Comparison of ENCODE assay signal across 15 cellular contexts in the genomic region with DNA sequence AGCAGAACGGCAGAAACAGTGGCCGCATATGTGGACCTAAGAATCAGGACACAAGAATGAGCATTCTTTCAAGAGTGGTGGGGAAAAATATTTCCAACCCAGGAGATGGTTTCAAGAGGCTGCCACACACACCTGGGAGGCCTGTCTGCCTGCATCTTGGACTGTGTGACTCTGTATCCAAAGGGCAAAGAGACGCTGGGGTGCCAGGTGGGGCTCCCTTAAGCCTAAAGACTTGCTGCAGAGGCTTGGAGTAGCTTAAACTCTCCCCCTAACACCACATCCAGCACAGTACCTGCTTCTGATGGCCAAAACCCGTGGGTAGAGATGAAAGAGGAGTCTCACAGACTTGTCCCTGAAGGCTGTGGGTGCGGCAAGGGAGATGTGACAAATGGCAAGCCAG. TPM values are rescaled to one million over a fixed set of nuclear protein-coding genes. Genes with fewer than 3 reads are reported as not detected.
DNase-seq lines count a peak whose midpoint lies in the region; FAIRE-seq and TF ChIP-seq lines count a peak whose summit lies in the region.
"Had no signal": no experiment of that assay in that cellular context is flagged by ENCODE, and none has a peak within 500 bp of the region (broad histone marks: within the 10 kb centered on the region; RNA-seq: fewer than 3 reads in every experiment).

No MANE protein-coding gene starts in this region.

- peaks cover 0 to 2% of the 10 kb centered on the region in 2 experiments for H4K20me1 ChIP-seq in H1 (replicated peaks in 1 of 2; ENCODE audit: control insufficient read depth in 1 of 2, insufficient read depth in 2 of 2, low read length in 2 of 2)

- peak overlapping the region in 1 of 2 donors; percentile 17 for H3K4me3 ChIP-seq in CD4-positive, alpha-beta memory T cell (ENCODE audit: low read length in 2 of 2)
- H3K4me3 ChIP-seq in H1 (ENCODE audit: extremely low read depth in 1 of 4, insufficient read depth in 2 of 4, low read depth in 3 of 4, low read length in 4 of 4) (no peak overlapping the region), sigmoid colon (peak overlapping the region; percentile 16 to 60 (median 41))
- H3K4me3 ChIP-seq: dorsolateral prefrontal cortex, SJSA1 had no signal

- H3K23me2 ChIP-seq in H1 (ENCODE audit: low read depth, low read length), result no peaks in the 10 kb centered on the region

- no peaks in the 10 kb centered on the region for H3K79me1 ChIP-seq in H1 (ENCODE audit: low read depth, low read length)

- CTCF ChIA-PET in CD4-positive, alpha-beta memory T cell (lab: Charles Lee; ENCODE audit: partially characterized antibody), result interaction anchor here (0.8 to 0.9 kb wide), 2 partner anchors 17 to 99 kb away, joined by 4 to 6 read pairs; no protein-coding TSS in a partner anchor
- CTCF ChIA-PET in H1 (lab: Charles Lee; ENCODE audit: partially characterized antibody), result interaction anchor here (0.9 to 1.7 kb wide), 2 partner anchors 11 to 43 kb away, joined by 3 to 4 read pairs; no protein-coding TSS in a partner anchor

- intact Hi-C loops in CD4-positive, alpha-beta memory T cell (cut with micrococcal nuclease), result no loop called here
- intact Hi-C loops in sigmoid colon (cut with DNase I), result no loop called here

- H3K27ac Mint-ChIP-seq in CD4-positive, alpha-beta memory T cell, result peak overlapping the region; percentile 75 to 94 (median 87)
- peak overlapping the region; percentile 92 to 98 (median 97) for H3K27ac Mint-ChIP-seq in IgD-negative memory B cell

- no peak overlapping the region for H3K23ac ChIP-seq in H1 (ENCODE audit: insufficient read length)

- peak overlapping the region; percentile 44 for H2BK12ac ChIP-seq in H1 (ENCODE audit: low read depth, low read length)

- peaks cover 76% of the 10 kb centered on the region for H3K4me1 ChIP-seq in CD4-positive, alpha-beta memory T cell (ENCODE audit: insufficient read depth, low read length)
- H3K4me1 ChIP-seq in H1 (replicated peaks in 1 of 4; ENCODE audit: control insufficient read depth in 3 of 4, insufficient read depth in 4 of 4, low read length in 3 of 4) (peaks cover 0 to 14% (median 9%) of the 10 kb centered on the region in 4 experiments; a peak in 6 of 7 replicates), sigmoid colon (peaks cover 0 to 59% (median 50%) of the 10 kb centered on the region in 4 donors)

- no peak overlapping the region for H3K4ac ChIP-seq in H1 (replicated peaks; ENCODE audit: insufficient read length, low read depth, low read length)

- TF ChIP-seq POLR2A in H1 (IDR thresholded peaks at IDR 0.05; ENCODE audit: control extremely low read depth in 1 of 2, low read depth in 2 of 2, low read length in 2 of 2), result no peak
- TF ChIP-seq POLR2A in sigmoid colon (IDR thresholded peaks at IDR 0.05), result no peak

- H4K8ac ChIP-seq in H1 (ENCODE audit: extremely low read depth, insufficient read depth, low read length), result 0 out of 2 replicates have a peak overlapping the region, but pooled peaks have one; percentile 22

- no peak overlapping the region for H2BK120ac ChIP-seq in H1 (replicated peaks; ENCODE audit: low read depth, low read length)

- no peak overlapping the region for H3K56ac ChIP-seq in H1 (replicated peaks; ENCODE audit: insufficient read length, low read depth, low read length)

- H4K5ac ChIP-seq in H1 (ENCODE audit: insufficient read length, low read depth, low read length), result no peak overlapping the region

- no peaks in the 10 kb centered on the region for H3K27me3 Mint-ChIP-seq in CD4-positive, alpha-beta memory T cell
- no peaks in the 10 kb centered on the region for H3K27me3 Mint-ChIP-seq in IgD-negative memory B cell

- H3K36me3 Mint-ChIP-seq in CD4-positive, alpha-beta memory T cell, result peaks cover 5 to 7% of the 10 kb centered on the region in 2 donors
- H3K36me3 Mint-ChIP-seq in IgD-negative memory B cell, result peaks cover 11% of the 10 kb centered on the region

- no peak for TF ChIP-seq CTCF in H1 (IDR thresholded peaks at IDR 0.05; ENCODE audit: control extremely low read depth in 1 of 3, insufficient read depth in 1 of 3, low read depth in 1 of 3, low read length in 3 of 3)
- TF ChIP-seq CTCF in sigmoid colon (IDR thresholded peaks at IDR 0.05), result no peak

- no peak for TF ChIP-seq RAD21 in H1 (IDR thresholded peaks at IDR 0.05 in 1 of 2, conservative IDR thresholded peaks at IDR 0.05 in 1 of 2; ENCODE audit: low read depth in 2 of 2, low read length in 2 of 2)

- no peak for FAIRE-seq in H1 (lab: Jason Lieb, UNC)

- H3K4me2 ChIP-seq in H1 (ENCODE audit: insufficient read depth in 1 of 2, low read depth in 2 of 2, low read length in 2 of 2), result no peak overlapping the region

- H4K91ac ChIP-seq in H1 (replicated peaks; ENCODE audit: insufficient read length, low read length), result no peak overlapping the region

- no peaks in the 10 kb centered on the region for H3K9me3 ChIP-seq in CD4-positive, alpha-beta memory T cell (ENCODE audit: control insufficient read depth in 1 of 2, low read length in 2 of 2)
- H3K9me3 ChIP-seq in H1 (ENCODE audit: insufficient read depth in 2 of 2, low read depth in 1 of 2, low read length in 1 of 2), result no peaks in the 10 kb centered on the region
- no peaks in the 10 kb centered on the region for H3K9me3 ChIP-seq in sigmoid colon
- H3K9me3 ChIP-seq: SJSA1 had no signal

- no peak overlapping the region for H3K14ac ChIP-seq in H1 (ENCODE audit: insufficient read length)

- H3K27me3 ChIP-seq in CD4-positive, alpha-beta memory T cell (ENCODE audit: insufficient read depth, low read length), result no peaks in the 10 kb centered on the region
- H3K27me3 ChIP-seq in H1 (replicated peaks in 1 of 4; ENCODE audit: control insufficient read depth in 3 of 4, extremely low read depth in 1 of 4, insufficient read depth in 3 of 4, low read length in 3 of 4), result no peaks in the 10 kb centered on the region; a peak in 2 of 7 replicates
- no peaks in the 10 kb centered on the region for H3K27me3 ChIP-seq in sigmoid colon
- H3K27me3 ChIP-seq: dorsolateral prefrontal cortex, SJSA1 had no signal

- in situ Hi-C loops in KBM-7 (cut with MboI; ENCODE audit: low pct_unique_long_range_greater_than_20kb, low sequenced_read_pairs), result no loop called here

- H2BK5ac ChIP-seq in H1 (ENCODE audit: low read depth, low read length), result peak overlapping the region; percentile 52; the same call in 1 of the 2 replicates

- TF ChIP-seq EP300 in H1 (IDR thresholded peaks at IDR 0.05; ENCODE audit: borderline replicate concordance in 1 of 2, low read depth in 2 of 2, low read length in 2 of 2) (no peak), sigmoid colon (IDR thresholded peaks at IDR 0.05) (no peak)

- no peak overlapping the region for H2BK15ac ChIP-seq in H1 (ENCODE audit: low read length)

- H2AFZ ChIP-seq in H1 (ENCODE audit: low read length), result no peak overlapping the region

- POLR2A ChIA-PET in CD4-positive, alpha-beta memory T cell (lab: Charles Lee; ENCODE audit: partially characterized antibody), result no interaction called here
- POLR2A ChIA-PET in H1 (lab: Charles Lee; ENCODE audit: partially characterized antibody), result interaction anchor here (1.8 kb wide), 1 partner anchor 37 kb away, joined by 4 read pairs; no protein-coding TSS in a partner anchor

- H3K4me3 Mint-ChIP-seq in CD4-positive, alpha-beta memory T cell, result peak overlapping the region; percentile 76 to 91 (median 86)
- peak overlapping the region; percentile 92 to 99 (median 96) for H3K4me3 Mint-ChIP-seq in IgD-negative memory B cell

- H3K9me3 Mint-ChIP-seq in CD4-positive, alpha-beta memory T cell, result peaks cover 0 to 4% (median 0%) of the 10 kb centered on the region in 8 donors
- H3K9me3 Mint-ChIP-seq in IgD-negative memory B cell, result no peaks in the 10 kb centered on the region

- H3K27ac ChIP-seq in CD4-positive, alpha-beta memory T cell (ENCODE audit: low read depth, low read length), result peak overlapping the region; percentile 12
- H3K27ac ChIP-seq in H1 (ENCODE audit: low read depth, low read length) (no peak overlapping the region), sigmoid colon (peak overlapping the region; percentile 79 to 95 (median 84)), substantia nigra (ENCODE audit: low read depth, low read length, poor library complexity, severe bottlenecking) (no peak overlapping the region)
- H3K27ac ChIP-seq: SJSA1 had no signal

- H2BK20ac ChIP-seq in H1 (ENCODE audit: low read length), result 0 out of 2 replicates have a peak overlapping the region, but pooled peaks have one; percentile 34

- peak overlapping the region; percentile 60 for H3K18ac ChIP-seq in H1 (ENCODE audit: extremely low read depth, low read length)

- 82% methylated on average over 5 of the region's 5 CpGs; no CpG with 5 or more reads in 1 of the 2 experiments for WGBS in H1 (ENCODE audit: extremely low coverage in 1 of 2, insufficient coverage in 1 of 2, insufficient read length in 1 of 2, insufficient replicate concordance in 2 of 2, low coverage in 1 of 2, low lambda C conversion rate in 2 of 2, missing lambda C conversion rate in 1 of 2), 2 experiments
- WGBS in sigmoid colon, 2 donors, result 61 to 76% methylated on average over 5 of the region's 5 CpGs

- H2AK5ac ChIP-seq in H1 (ENCODE audit: low read depth, low read length), result peak overlapping the region; percentile 28; the same call in 1 of the 2 replicates

- no peaks in the 10 kb centered on the region for H3K36me3 ChIP-seq in CD4-positive, alpha-beta memory T cell (ENCODE audit: insufficient read depth, low read length)
- H3K36me3 ChIP-seq in H1 (ENCODE audit: control insufficient read depth in 2 of 4, insufficient read depth in 4 of 4, low read length in 3 of 4), result no peaks in the 10 kb centered on the region
- no peaks in the 10 kb centered on the region for H3K36me3 ChIP-seq in sigmoid colon
- H3K36me3 ChIP-seq: SJSA1 had no signal

- H3K79me2 ChIP-seq in H1 (ENCODE audit: control insufficient read depth in 1 of 2, insufficient read depth in 2 of 2, low read length in 2 of 2), result no peaks in the 10 kb centered on the region

- H3K9ac ChIP-seq in H1 (replicated peaks in 1 of 4; ENCODE audit: extremely low read depth in 1 of 4, low read depth in 3 of 4, low read length in 3 of 4), result no peak overlapping the region

- DNase-seq in CD4-positive, alpha-beta memory T cell, result no peak
- DNase-seq in H1 (ENCODE audit: low read depth in 1 of 2, low spot score in 2 of 2) (no peak), sigmoid colon (no peak), KBM-7 (no peak), activated gamma-delta T cell (lab: John Stamatoyannopoulos, UW) (no peak), hepatic stellate cell (ENCODE audit: low spot score) (no peak), substantia nigra (lab: John Stamatoyannopoulos, UW) (no peak)
- DNase-seq: activated CD4-positive, alpha-beta T cell treated with anti-CD3 and anti-CD28 coated beads for 4 hours; activated naive CD4-positive, alpha-beta T cell treated with anti-CD3 and anti-CD28 coated beads, Interleukin-2, amount 50 U/mL, for 16 hours; midbrain; NCI-H524 had no signal

- H3K4me1 Mint-ChIP-seq in CD4-positive, alpha-beta memory T cell, result peaks cover 51 to 92% (median 65%) of the 10 kb centered on the region in 4 donors
- H3K4me1 Mint-ChIP-seq in IgD-negative memory B cell, result peaks cover 45 to 61% (median 59%) of the 10 kb centered on the region in 3 donors

RNA-seq across cellular contexts. Expression of gene CXCR5, which starts 3.5 kb away (rescaled TPM):
- 10 to 100 TPM; 21.1 to 21.5 TPM for total RNA-seq in CD4-positive, alpha-beta memory T cell
- 10 to 100 TPM in 1 of 2 donors, 1 to 10 TPM in 1; 7.9 to 18.2 TPM for polyA plus RNA-seq in CD4-positive, alpha-beta memory T cell
- 93.4 TPM for polyA plus RNA-seq in IgD-negative memory B cell
- total RNA-seq in H1 (2021; fragmentation: NEBNext Ultra II Directional; extraction: Animal tissue kit (Norgen Biotek cat#: 25700)), result not detected in 2 replicates
- not detected in 2 replicates for polyA plus RNA-seq in H1 (2011; rRNA removed)
- polyA plus RNA-seq in H1 (2011; cell fraction: cytosol; rRNA removed), result not detected
- not detected for polyA plus RNA-seq in H1 (2011; cell fraction: nucleus; rRNA removed)
- not detected in 4 replicates for polyA plus RNA-seq in H1 (2012, experiment 1 of 2)
- not detected for polyA plus RNA-seq in H1 (2012, experiment 2 of 2)
- not detected for polyA plus RNA-seq in H1 (2013, experiment 1 of 2)
- polyA plus RNA-seq in H1 (2013, experiment 2 of 2), result not detected
- polyA minus RNA-seq in H1 (2011; rRNA and poly(A)+ RNA removed), result not detected in 2 replicates
- not detected for polyA minus RNA-seq in H1 (2011; cell fraction: cytosol; rRNA and poly(A)+ RNA removed)
- polyA minus RNA-seq in H1 (2011; cell fraction: nucleus; rRNA and poly(A)+ RNA removed), result not detected
- total RNA-seq in sigmoid colon, result not detected
- polyA plus RNA-seq in sigmoid colon, result 10 to 100 TPM in 1 of 3 donors, under 1 TPM in 2; under 0.01 to 11.5 (median 0.23) TPM
- total RNA-seq: Daoy, dorsolateral prefrontal cortex, SJSA1 had no signal

RNA-seq across cellular contexts. Expression of gene BCL9L, which starts 38.5 kb away (rescaled TPM):
- 100 to 1,000 TPM; 216 to 232 TPM for total RNA-seq in CD4-positive, alpha-beta memory T cell
- polyA plus RNA-seq in CD4-positive, alpha-beta memory T cell, result 10 to 100 TPM in 1 of 2 donors, under 1 TPM in 1; 0.45 to 10.9 TPM
- polyA plus RNA-seq in IgD-negative memory B cell (2.8 TPM), H1 (2011; rRNA removed) (6.2 and 15.7 TPM in 2 replicates), sigmoid colon (10 to 100 TPM in 1 of 3 donors, 1 to 10 TPM in 2; 4.8 to 33.2 (median 7.4) TPM)
- 57.8 and 58.2 TPM in 2 replicates for total RNA-seq in H1 (2021; fragmentation: NEBNext Ultra II Directional; extraction: Animal tissue kit (Norgen Biotek cat#: 25700))
- polyA plus RNA-seq in H1 (2011; cell fraction: cytosol; rRNA removed), result 4.4 TPM
- polyA plus RNA-seq in H1 (2011; cell fraction: nucleus; rRNA removed), result 29.6 TPM
- polyA plus RNA-seq in H1 (2012, experiment 1 of 2), result 40.7 to 56.9 TPM (median 45.3 TPM) in 4 replicates
- polyA plus RNA-seq in H1 (2012, experiment 2 of 2), result 18.6 TPM
- 62.5 TPM for polyA plus RNA-seq in H1 (2013, experiment 1 of 2)
- polyA plus RNA-seq in H1 (2013, experiment 2 of 2), result 58.3 TPM
- 4.8 and 6.3 TPM in 2 replicates for polyA minus RNA-seq in H1 (2011; rRNA and poly(A)+ RNA removed)
- polyA minus RNA-seq in H1 (2011; cell fraction: cytosol; rRNA and poly(A)+ RNA removed), result 31.1 TPM
- 20.6 TPM for polyA minus RNA-seq in H1 (2011; cell fraction: nucleus; rRNA and poly(A)+ RNA removed)
- 10 to 100 TPM in 3 of 4 donors, 1 to 10 TPM in 1; 7.9 to 46.5 (median 10.8) TPM for total RNA-seq in sigmoid colon

Comparison
In these comparisons a context has a peak if more than half of its experiments do, and no peak if none do; other contexts are left out.
1. H3K27ac ChIP-seq: peak in CD4-positive, alpha-beta memory T cell (single experiment) and sigmoid colon (4 of 4); none in H1 (single experiment) and substantia nigra (single experiment).
2. H3K4me3 ChIP-seq: peak in sigmoid colon (4 of 4); none in H1 (0 of 4).